1 cellular context compared by ENCODE assay signal in genomic region chr1:87335175-87335992, GRCh38.
A peak's percentile ranks its signal among the peaks of the same experiment; 100 is the strongest.
TF ChIP-seq lines count a peak whose summit lies in the region.

No MANE protein-coding gene starts in this region.

TF ChIP-seq in HEK293, 187 proteins besides CTCF, POLR2A, EP300 and RAD21 (continued from another document):
- TF ChIP-seq TSHZ1 (tag by site-specific recombination; IDR thresholded peaks at IDR 0.05; ENCODE audit: borderline replicate concordance) (no peak), ZNF600 (tag by site-specific recombination; IDR thresholded peaks at IDR 0.05) (no peak), ZEB2 (tag by site-specific recombination; IDR thresholded peaks at IDR 0.05) (no peak), SP7 (tag by site-specific recombination; IDR thresholded peaks at IDR 0.05) (peak; percentile 81), ZNF558 (tag by site-specific recombination; IDR thresholded peaks at IDR 0.05) (no peak), ZNF473 (tag by site-specific recombination; IDR thresholded peaks at IDR 0.05) (no peak)
- TF ChIP-seq, protein P1, sequence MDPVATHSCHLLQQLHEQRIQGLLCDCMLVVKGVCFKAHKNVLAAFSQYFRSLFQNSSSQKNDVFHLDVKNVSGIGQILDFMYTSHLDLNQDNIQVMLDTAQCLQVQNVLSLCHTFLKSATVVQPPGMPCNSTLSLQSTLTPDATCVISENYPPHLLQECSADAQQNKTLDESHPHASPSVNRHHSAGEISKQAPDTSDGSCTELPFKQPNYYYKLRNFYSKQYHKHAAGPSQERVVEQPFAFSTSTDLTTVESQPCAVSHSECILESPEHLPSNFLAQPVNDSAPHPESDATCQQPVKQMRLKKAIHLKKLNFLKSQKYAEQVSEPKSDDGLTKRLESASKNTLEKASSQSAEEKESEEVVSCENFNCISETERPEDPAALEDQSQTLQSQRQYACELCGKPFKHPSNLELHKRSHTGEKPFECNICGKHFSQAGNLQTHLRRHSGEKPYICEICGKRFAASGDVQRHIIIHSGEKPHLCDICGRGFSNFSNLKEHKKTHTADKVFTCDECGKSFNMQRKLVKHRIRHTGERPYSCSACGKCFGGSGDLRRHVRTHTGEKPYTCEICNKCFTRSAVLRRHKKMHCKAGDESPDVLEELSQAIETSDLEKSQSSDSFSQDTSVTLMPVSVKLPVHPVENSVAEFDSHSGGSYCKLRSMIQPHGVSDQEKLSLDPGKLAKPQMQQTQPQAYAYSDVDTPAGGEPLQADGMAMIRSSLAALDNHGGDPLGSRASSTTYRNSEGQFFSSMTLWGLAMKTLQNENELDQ (tag by site-specific recombination; IDR thresholded peaks at IDR 0.05; ENCODE audit: low read depth) = no peak
- TF ChIP-seq, protein P2, sequence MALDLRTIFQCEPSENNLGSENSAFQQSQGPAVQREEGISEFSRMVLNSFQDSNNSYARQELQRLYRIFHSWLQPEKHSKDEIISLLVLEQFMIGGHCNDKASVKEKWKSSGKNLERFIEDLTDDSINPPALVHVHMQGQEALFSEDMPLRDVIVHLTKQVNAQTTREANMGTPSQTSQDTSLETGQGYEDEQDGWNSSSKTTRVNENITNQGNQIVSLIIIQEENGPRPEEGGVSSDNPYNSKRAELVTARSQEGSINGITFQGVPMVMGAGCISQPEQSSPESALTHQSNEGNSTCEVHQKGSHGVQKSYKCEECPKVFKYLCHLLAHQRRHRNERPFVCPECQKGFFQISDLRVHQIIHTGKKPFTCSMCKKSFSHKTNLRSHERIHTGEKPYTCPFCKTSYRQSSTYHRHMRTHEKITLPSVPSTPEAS (tag by site-specific recombination; IDR thresholded peaks at IDR 0.05) = no peak
- TF ChIP-seq, protein P3, sequence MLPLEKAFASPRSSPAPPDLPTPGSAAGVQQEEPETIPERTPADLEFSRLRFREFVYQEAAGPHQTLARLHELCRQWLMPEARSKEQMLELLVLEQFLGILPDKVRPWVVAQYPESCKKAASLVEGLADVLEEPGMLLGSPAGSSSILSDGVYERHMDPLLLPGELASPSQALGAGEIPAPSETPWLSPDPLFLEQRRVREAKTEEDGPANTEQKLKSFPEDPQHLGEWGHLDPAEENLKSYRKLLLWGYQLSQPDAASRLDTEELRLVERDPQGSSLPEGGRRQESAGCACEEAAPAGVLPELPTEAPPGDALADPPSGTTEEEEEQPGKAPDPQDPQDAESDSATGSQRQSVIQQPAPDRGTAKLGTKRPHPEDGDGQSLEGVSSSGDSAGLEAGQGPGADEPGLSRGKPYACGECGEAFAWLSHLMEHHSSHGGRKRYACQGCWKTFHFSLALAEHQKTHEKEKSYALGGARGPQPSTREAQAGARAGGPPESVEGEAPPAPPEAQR (tag by site-specific recombination; IDR thresholded peaks at IDR 0.05) = no peak
